1 cellular context compared by ENCODE assay signal in the genomic region with DNA sequence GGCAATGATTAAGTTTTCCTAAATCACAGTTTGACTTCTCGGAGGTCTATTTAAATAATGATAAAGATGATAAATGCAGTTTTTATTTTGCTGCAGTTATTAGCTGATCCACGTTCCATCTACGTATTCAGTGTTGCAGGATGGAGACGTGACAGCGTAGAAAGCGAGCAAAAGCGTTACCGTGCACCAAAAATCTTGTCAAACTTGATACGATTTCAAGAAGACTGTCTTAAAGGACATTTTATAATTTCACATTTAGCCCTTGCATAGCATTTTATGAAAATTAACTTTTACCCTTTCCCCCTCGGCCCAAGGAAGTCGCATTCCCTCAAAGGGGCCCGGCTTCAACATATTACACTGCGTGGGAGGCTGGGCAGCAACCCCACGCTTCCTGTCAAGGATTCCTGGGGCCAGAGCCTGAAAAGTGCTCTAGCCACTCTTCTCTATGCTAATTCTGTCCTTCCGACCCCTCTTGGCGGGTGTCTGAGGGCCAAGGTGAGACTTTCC.
TF ChIP-seq lines count a peak whose summit lies in the region.

No MANE protein-coding gene starts in this region.

TF ChIP-seq in GM23338, 12 proteins besides CTCF, POLR2A, EP300 and RAD21 (continued from another document):
- TF ChIP-seq, protein P1, sequence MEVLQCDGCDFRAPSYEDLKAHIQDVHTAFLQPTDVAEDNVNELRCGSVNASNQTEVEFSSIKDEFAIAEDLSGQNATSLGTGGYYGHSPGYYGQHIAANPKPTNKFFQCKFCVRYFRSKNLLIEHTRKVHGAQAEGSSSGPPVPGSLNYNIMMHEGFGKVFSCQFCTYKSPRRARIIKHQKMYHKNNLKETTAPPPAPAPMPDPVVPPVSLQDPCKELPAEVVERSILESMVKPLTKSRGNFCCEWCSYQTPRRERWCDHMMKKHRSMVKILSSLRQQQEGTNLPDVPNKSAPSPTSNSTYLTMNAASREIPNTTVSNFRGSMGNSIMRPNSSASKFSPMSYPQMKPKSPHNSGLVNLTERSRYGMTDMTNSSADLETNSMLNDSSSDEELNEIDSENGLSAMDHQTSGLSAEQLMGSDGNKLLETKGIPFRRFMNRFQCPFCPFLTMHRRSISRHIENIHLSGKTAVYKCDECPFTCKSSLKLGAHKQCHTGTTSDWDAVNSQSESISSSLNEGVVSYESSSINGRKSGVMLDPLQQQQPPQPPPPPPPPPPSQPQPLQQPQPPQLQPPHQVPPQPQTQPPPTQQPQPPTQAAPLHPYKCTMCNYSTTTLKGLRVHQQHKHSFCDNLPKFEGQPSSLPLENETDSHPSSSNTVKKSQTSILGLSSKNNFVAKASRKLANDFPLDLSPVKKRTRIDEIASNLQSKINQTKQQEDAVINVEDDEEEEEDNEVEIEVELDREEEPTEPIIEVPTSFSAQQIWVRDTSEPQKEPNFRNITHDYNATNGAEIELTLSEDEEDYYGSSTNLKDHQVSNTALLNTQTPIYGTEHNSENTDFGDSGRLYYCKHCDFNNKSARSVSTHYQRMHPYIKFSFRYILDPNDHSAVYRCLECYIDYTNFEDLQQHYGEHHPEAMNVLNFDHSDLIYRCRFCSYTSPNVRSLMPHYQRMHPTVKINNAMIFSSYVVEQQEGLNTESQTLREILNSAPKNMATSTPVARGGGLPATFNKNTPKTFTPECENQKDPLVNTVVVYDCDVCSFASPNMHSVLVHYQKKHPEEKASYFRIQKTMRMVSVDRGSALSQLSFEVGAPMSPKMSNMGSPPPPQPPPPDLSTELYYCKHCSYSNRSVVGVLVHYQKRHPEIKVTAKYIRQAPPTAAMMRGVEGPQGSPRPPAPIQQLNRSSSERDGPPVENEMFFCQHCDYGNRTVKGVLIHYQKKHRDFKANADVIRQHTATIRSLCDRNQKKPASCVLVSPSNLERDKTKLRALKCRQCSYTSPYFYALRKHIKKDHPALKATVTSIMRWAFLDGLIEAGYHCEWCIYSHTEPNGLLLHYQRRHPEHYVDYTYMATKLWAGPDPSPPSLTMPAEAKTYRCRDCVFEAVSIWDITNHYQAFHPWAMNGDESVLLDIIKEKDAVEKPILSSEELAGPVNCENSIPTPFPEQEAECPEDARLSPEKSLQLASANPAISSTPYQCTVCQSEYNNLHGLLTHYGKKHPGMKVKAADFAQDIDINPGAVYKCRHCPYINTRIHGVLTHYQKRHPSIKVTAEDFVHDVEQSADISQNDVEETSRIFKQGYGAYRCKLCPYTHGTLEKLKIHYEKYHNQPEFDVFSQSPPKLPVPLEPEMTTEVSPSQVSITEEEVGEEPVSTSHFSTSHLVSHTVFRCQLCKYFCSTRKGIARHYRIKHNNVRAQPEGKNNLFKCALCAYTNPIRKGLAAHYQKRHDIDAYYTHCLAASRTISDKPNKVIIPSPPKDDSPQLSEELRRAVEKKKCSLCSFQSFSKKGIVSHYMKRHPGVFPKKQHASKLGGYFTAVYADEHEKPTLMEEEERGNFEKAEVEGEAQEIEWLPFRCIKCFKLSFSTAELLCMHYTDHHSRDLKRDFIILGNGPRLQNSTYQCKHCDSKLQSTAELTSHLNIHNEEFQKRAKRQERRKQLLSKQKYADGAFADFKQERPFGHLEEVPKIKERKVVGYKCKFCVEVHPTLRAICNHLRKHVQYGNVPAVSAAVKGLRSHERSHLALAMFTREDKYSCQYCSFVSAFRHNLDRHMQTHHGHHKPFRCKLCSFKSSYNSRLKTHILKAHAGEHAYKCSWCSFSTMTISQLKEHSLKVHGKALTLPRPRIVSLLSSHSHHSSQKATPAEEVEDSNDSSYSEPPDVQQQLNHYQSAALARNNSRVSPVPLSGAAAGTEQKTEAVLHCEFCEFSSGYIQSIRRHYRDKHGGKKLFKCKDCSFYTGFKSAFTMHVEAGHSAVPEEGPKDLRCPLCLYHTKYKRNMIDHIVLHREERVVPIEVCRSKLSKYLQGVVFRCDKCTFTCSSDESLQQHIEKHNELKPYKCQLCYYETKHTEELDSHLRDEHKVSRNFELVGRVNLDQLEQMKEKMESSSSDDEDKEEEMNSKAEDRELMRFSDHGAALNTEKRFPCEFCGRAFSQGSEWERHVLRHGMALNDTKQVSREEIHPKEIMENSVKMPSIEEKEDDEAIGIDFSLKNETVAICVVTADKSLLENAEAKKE (CRISPR knock-in tag; IDR thresholded peaks at IDR 0.05) = no peak
TF ChIP-seq in GM23338: peak in this region for 1.
